ENCODE assay signal across 15 cellular contexts in the genomic region with DNA sequence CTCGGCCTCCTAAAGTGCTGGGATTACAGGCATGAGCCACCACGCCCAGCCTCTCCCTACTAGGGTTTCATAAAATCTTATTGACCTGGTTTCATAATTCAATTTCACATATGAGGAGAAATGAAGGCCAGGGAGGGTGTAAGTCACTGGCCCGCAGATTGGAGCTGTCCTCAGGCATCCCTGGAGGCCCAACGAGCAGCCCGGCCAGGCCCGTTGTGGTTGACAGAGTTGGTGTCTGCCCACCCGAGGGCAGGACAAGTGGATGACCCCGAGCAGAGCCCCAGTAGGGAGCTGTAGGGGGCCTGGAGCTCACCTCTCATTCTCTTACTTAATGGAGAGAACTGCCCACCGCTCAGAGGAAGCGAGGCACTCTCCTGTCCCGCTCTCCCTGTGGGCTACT.
A peak's percentile ranks its signal among the peaks of the same experiment; 100 is the strongest.
DNase-seq lines count a peak whose midpoint lies in the region; ATAC-seq and TF ChIP-seq lines count a peak whose summit lies in the region.
"Had no signal": no experiment of that assay in that cellular context is flagged by ENCODE, and none has a peak within 500 bp of the region (broad histone marks: within the 10 kb centered on the region; RNA-seq: fewer than 3 reads in every experiment).

No MANE protein-coding gene starts in this region.

- H2BK5ac ChIP-seq in mesenchymal stem cell (ENCODE audit: low read depth, low read length, poor library complexity, severe bottlenecking) = no peak overlapping the region

- no peak overlapping the region for H2AFZ ChIP-seq in mesenchymal stem cell (ENCODE audit: low read depth, low read length)

- H4K8ac ChIP-seq in mesenchymal stem cell (ENCODE audit: low read length) = peak overlapping the region; percentile 31

- H3K9ac ChIP-seq in NT2/D1 (ENCODE audit: insufficient read length, low read depth) = peak overlapping the region; percentile 13
- no peak overlapping the region for H3K9ac ChIP-seq in mesenchymal stem cell (ENCODE audit: low read length)

- H2AK5ac ChIP-seq in mesenchymal stem cell (ENCODE audit: low read length, severe bottlenecking) = no peak overlapping the region

- H3K23ac ChIP-seq in mesenchymal stem cell (ENCODE audit: low read length in 2 of 2) = no peak overlapping the region

- H3K9me3 ChIP-seq in NT2/D1 (ENCODE audit: insufficient read depth, low read length) (no peaks in the 10 kb centered on the region), ascending aorta (no peaks in the 10 kb centered on the region), mesenchymal stem cell (ENCODE audit: control insufficient read depth, low read length) (no peaks in the 10 kb centered on the region)
- H3K9me3 ChIP-seq: neutrophil had no signal

- H4K91ac ChIP-seq in mesenchymal stem cell (ENCODE audit: low read length) = no peak overlapping the region

- H3K27ac ChIP-seq in ascending aorta (peak overlapping the region; percentile 93 to 95), mesenchymal stem cell (ENCODE audit: low read length, poor library complexity, severe bottlenecking) (no peak overlapping the region), skin epidermis (peak overlapping the region in 13 of 21 experiments; percentile 3 to 88 (median 71))
- H3K27ac ChIP-seq: neutrophil had no signal

- H2BK12ac ChIP-seq in mesenchymal stem cell (ENCODE audit: low read length in 2 of 2) = peak overlapping the region; percentile 44 to 81

- H3K4me1 ChIP-seq in NT2/D1 (ENCODE audit: insufficient read depth, insufficient read length) (peaks cover 44% of the 10 kb centered on the region), ascending aorta (peaks cover 16 to 36% of the 10 kb centered on the region in 2 donors), mesenchymal stem cell (ENCODE audit: control insufficient read depth, insufficient read depth, low read depth, low read length) (peaks cover 17% of the 10 kb centered on the region)

- H2BK120ac ChIP-seq in mesenchymal stem cell (ENCODE audit: low read depth, low read length) = no peak overlapping the region

- 94% methylated on average over 9 of the region's 11 CpGs for WGBS in mesenchymal stem cell

- H3K4me2 ChIP-seq in mesenchymal stem cell (ENCODE audit: low read length, poor library complexity, severe bottlenecking) = no peak overlapping the region

- H3K14ac ChIP-seq in mesenchymal stem cell (ENCODE audit: low read length in 2 of 2) = no peak overlapping the region

- no peaks in the 10 kb centered on the region for H3K79me1 ChIP-seq in mesenchymal stem cell (replicated peaks; ENCODE audit: low read length, poor library complexity, severe bottlenecking)

- H3K4me3 ChIP-seq in NT2/D1 (ENCODE audit: insufficient read length, low read depth) (no peak overlapping the region), ascending aorta (no peak overlapping the region), mesenchymal stem cell (ENCODE audit: insufficient read depth in 1 of 2, low read depth in 1 of 2, low read length in 2 of 2) (no peak overlapping the region), skin epidermis (no peak overlapping the region)

- H3K27me3 ChIP-seq in NT2/D1 (ENCODE audit: insufficient read depth, insufficient read length) (no peaks in the 10 kb centered on the region), ascending aorta (no peaks in the 10 kb centered on the region), mesenchymal stem cell (ENCODE audit: control insufficient read depth in 1 of 2, insufficient read depth in 1 of 2, low read length in 2 of 2) (no peaks in the 10 kb centered on the region)

- H3K36me3 ChIP-seq in NT2/D1 (ENCODE audit: insufficient read depth, insufficient read length, low read length) (no peaks in the 10 kb centered on the region), ascending aorta (no peaks in the 10 kb centered on the region), mesenchymal stem cell (ENCODE audit: control insufficient read depth in 1 of 2, insufficient read depth in 2 of 2, low read depth in 1 of 2, low read length in 2 of 2) (no peaks in the 10 kb centered on the region)
- H3K36me3 ChIP-seq: neutrophil had no signal

- DNase-seq in NT2/D1 (ENCODE audit: low read depth, low spot score) (no peak), ascending aorta (ENCODE audit: low spot score in 2 of 2) (peak in 1 of 2 donors; percentile 63), mesenchymal stem cell (no peak), NCI-H2081 (lab: John Stamatoyannopoulos, UW) (no peak), NCI-H446 treated with DMSO at 0.1 percent for 48 hours (lab: John Stamatoyannopoulos, UW) (no peak)
- DNase-seq: activated CD8-positive, alpha-beta memory T cell treated with anti-CD3 and anti-CD28 coated beads for 24 hours; DMS79 treated with DMSO at 0.1 percent for 48 hours; NCI-H187; stimulated activated naive CD4-positive, alpha-beta T cell; SW 1271 had no signal

- H3K18ac ChIP-seq in mesenchymal stem cell (ENCODE audit: low read depth in 1 of 2, low read length in 2 of 2) = peak overlapping the region; percentile 57 to 75

- ATAC-seq in HG03378 (IDR thresholded peaks at IDR 0.05; ENCODE audit: unreplicated experiment) (no peak), HG02588 (IDR thresholded peaks at IDR 0.05; ENCODE audit: unreplicated experiment) (no peak)
- ATAC-seq: HCT116 had no signal

- intact Hi-C loops in ascending aorta (cut with DNase I) = loop anchor here (5.0 to 10.0 kb wide), 4 partner anchors 213 to 677 kb away; a partner anchor contains a TSS

- H2BK15ac ChIP-seq in mesenchymal stem cell (ENCODE audit: low read depth, poor library complexity, severe bottlenecking) = peak overlapping the region; percentile 93

- no peak for TF ChIP-seq CTCF in ascending aorta (IDR thresholded peaks at IDR 0.05)

- peak overlapping the region in 1 of 2 experiments; percentile 32 for H3K4ac ChIP-seq in mesenchymal stem cell (ENCODE audit: low read depth in 1 of 2, low read length in 2 of 2)
